In the genomic region with DNA sequence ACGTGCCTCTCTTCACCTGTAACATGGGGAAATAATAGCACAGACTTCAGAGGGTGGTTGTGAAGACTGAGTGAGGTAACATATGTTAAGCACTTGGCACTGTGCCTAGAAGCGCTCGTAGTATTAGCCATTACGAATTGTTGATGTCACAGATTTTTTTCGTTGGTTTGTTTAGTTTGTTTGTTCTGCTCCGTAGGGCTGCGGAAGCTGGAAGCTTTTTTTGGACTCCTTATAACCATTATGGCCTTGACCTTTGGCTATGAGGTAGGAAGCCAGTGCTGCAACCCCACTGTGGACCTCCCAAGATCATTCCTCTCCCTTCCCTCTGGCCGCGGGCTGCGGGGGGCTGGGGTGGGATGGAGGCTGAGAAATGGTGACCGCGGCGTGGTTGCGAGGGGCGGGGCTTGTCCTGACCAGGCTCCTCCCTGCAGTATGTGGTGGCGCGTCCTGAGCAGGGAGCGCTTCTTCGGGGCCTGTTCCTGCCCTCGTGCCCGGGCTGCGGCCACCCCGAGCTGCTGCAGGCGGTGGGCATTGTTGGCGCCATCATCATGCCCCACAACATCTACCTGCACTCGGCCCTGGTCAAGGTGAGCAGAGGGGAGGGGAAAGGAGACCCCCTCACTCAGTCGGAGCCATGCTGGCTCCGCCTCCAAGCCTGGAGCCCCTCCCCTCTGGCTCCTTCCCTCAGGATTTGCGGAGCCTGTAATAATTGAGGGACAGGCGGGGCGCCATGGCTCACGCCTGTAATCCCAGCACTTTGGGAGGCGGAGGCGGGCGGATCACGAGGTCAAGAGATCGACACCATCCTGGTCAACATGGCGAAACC, we compare ENCODE assay signal across 1 cellular context.
TF ChIP-seq lines count a peak whose summit lies in the region.

No MANE protein-coding gene starts in this region.

TF ChIP-seq in HepG2, 621 proteins besides CTCF, POLR2A, EP300 and RAD21 (continued from another document and continues in another):
- TF ChIP-seq, protein P1, sequence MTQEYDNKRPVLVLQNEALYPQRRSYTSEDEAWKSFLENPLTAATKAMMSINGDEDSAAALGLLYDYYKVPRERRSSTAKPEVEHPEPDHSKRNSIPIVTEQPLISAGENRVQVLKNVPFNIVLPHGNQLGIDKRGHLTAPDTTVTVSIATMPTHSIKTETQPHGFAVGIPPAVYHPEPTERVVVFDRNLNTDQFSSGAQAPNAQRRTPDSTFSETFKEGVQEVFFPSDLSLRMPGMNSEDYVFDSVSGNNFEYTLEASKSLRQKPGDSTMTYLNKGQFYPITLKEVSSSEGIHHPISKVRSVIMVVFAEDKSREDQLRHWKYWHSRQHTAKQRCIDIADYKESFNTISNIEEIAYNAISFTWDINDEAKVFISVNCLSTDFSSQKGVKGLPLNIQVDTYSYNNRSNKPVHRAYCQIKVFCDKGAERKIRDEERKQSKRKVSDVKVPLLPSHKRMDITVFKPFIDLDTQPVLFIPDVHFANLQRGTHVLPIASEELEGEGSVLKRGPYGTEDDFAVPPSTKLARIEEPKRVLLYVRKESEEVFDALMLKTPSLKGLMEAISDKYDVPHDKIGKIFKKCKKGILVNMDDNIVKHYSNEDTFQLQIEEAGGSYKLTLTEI (CRISPR knock-in tag; conservative IDR thresholded peaks at IDR 0.05): no peak
- TF ChIP-seq, protein P2, sequence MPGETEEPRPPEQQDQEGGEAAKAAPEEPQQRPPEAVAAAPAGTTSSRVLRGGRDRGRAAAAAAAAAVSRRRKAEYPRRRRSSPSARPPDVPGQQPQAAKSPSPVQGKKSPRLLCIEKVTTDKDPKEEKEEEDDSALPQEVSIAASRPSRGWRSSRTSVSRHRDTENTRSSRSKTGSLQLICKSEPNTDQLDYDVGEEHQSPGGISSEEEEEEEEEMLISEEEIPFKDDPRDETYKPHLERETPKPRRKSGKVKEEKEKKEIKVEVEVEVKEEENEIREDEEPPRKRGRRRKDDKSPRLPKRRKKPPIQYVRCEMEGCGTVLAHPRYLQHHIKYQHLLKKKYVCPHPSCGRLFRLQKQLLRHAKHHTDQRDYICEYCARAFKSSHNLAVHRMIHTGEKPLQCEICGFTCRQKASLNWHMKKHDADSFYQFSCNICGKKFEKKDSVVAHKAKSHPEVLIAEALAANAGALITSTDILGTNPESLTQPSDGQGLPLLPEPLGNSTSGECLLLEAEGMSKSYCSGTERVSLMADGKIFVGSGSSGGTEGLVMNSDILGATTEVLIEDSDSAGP (CRISPR knock-in tag; IDR thresholded peaks at IDR 0.05; ENCODE audit: borderline replicate concordance): no peak; the same call in 1 of the 2 replicates
- TF ChIP-seq, protein P3, sequence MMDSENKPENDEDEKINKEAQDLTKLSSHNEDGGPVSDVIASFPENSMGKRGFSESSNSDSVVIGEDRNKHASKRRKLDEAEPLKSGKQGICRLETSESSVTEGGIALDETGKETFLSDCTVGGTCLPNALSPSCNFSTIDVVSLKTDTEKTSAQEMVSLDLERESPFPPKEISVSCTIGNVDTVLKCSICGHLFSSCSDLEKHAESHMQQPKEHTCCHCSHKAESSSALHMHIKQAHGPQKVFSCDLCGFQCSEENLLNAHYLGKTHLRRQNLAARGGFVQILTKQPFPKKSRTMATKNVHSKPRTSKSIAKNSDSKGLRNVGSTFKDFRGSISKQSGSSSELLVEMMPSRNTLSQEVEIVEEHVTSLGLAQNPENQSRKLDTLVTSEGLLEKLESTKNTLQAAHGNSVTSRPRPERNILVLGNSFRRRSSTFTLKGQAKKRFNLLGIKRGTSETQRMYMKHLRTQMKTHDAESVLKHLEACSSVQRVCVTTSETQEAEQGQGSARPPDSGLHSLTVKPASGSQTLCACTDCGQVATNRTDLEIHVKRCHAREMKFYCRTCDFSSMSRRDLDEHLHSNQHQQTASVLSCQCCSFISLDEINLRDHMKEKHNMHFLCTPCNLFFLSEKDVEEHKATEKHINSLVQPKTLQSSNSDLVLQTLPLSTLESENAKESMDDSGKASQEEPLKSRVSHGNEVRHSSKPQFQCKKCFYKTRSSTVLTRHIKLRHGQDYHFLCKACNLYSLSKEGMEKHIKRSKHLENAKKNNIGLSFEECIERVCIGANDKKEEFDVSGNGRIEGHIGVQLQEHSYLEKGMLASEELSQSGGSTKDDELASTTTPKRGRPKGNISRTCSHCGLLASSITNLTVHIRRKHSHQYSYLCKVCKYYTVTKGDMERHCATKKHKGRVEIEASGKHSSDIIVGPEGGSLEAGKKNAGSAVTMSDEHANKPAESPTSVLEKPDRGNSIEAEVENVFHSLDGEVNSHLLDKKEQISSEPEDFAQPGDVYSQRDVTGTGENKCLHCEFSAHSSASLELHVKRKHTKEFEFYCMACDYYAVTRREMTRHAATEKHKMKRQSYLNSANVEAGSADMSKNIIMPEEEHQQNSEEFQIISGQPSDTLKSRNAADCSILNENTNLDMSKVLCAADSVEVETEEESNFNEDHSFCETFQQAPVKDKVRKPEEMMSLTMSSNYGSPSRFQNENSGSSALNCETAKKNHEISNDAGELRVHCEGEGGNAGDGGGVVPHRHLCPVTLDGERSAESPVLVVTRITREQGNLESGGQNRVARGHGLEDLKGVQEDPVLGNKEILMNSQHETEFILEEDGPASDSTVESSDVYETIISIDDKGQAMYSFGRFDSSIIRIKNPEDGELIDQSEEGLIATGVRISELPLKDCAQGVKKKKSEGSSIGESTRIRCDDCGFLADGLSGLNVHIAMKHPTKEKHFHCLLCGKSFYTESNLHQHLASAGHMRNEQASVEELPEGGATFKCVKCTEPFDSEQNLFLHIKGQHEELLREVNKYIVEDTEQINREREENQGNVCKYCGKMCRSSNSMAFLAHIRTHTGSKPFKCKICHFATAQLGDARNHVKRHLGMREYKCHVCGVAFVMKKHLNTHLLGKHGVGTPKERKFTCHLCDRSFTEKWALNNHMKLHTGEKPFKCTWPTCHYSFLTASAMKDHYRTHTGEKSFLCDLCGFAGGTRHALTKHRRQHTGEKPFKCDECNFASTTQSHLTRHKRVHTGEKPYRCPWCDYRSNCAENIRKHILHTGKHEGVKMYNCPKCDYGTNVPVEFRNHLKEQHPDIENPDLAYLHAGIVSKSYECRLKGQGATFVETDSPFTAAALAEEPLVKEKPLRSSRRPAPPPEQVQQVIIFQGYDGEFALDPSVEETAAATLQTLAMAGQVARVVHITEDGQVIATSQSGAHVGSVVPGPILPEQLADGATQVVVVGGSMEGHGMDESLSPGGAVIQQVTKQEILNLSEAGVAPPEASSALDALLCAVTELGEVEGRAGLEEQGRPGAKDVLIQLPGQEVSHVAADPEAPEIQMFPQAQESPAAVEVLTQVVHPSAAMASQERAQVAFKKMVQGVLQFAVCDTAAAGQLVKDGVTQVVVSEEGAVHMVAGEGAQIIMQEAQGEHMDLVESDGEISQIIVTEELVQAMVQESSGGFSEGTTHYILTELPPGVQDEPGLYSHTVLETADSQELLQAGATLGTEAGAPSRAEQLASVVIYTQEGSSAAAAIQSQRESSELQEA (CRISPR knock-in tag; IDR thresholded peaks at IDR 0.05; ENCODE audit: not compliant biosample characterization): no peak
- TF ChIP-seq U2AF2 (IDR thresholded peaks at IDR 0.05; ENCODE audit: low read depth, low read length) (no peak), NR2F6 (IDR thresholded peaks at IDR 0.05) (peak; percentile 89), NR2F6 (CRISPR knock-in tag; IDR thresholded peaks at IDR 0.05) (peak; percentile 86; the same call in 1 of the 2 replicates), BORCS8-MEF2B (CRISPR knock-in tag; IDR thresholded peaks at IDR 0.05) (no peak), MAFG (CRISPR knock-in tag; IDR thresholded peaks at IDR 0.05) (no peak), ZNF83 (CRISPR knock-in tag; IDR thresholded peaks at IDR 0.05; ENCODE audit: borderline replicate concordance) (no peak), ZNF546 (CRISPR knock-in tag; conservative IDR thresholded peaks at IDR 0.05) (no peak), ATM (IDR thresholded peaks at IDR 0.05; ENCODE audit: borderline replicate concordance) (no peak), SIX1 (CRISPR knock-in tag; IDR thresholded peaks at IDR 0.05; ENCODE audit: borderline replicate concordance) (no peak)
- TF ChIP-seq, protein P4, sequence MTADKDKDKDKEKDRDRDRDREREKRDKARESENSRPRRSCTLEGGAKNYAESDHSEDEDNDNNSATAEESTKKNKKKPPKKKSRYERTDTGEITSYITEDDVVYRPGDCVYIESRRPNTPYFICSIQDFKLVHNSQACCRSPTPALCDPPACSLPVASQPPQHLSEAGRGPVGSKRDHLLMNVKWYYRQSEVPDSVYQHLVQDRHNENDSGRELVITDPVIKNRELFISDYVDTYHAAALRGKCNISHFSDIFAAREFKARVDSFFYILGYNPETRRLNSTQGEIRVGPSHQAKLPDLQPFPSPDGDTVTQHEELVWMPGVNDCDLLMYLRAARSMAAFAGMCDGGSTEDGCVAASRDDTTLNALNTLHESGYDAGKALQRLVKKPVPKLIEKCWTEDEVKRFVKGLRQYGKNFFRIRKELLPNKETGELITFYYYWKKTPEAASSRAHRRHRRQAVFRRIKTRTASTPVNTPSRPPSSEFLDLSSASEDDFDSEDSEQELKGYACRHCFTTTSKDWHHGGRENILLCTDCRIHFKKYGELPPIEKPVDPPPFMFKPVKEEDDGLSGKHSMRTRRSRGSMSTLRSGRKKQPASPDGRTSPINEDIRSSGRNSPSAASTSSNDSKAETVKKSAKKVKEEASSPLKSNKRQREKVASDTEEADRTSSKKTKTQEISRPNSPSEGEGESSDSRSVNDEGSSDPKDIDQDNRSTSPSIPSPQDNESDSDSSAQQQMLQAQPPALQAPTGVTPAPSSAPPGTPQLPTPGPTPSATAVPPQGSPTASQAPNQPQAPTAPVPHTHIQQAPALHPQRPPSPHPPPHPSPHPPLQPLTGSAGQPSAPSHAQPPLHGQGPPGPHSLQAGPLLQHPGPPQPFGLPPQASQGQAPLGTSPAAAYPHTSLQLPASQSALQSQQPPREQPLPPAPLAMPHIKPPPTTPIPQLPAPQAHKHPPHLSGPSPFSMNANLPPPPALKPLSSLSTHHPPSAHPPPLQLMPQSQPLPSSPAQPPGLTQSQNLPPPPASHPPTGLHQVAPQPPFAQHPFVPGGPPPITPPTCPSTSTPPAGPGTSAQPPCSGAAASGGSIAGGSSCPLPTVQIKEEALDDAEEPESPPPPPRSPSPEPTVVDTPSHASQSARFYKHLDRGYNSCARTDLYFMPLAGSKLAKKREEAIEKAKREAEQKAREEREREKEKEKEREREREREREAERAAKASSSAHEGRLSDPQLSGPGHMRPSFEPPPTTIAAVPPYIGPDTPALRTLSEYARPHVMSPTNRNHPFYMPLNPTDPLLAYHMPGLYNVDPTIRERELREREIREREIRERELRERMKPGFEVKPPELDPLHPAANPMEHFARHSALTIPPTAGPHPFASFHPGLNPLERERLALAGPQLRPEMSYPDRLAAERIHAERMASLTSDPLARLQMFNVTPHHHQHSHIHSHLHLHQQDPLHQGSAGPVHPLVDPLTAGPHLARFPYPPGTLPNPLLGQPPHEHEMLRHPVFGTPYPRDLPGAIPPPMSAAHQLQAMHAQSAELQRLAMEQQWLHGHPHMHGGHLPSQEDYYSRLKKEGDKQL (CRISPR knock-in tag; IDR thresholded peaks at IDR 0.05; ENCODE audit: low read depth): no peak
- TF ChIP-seq, protein P5, sequence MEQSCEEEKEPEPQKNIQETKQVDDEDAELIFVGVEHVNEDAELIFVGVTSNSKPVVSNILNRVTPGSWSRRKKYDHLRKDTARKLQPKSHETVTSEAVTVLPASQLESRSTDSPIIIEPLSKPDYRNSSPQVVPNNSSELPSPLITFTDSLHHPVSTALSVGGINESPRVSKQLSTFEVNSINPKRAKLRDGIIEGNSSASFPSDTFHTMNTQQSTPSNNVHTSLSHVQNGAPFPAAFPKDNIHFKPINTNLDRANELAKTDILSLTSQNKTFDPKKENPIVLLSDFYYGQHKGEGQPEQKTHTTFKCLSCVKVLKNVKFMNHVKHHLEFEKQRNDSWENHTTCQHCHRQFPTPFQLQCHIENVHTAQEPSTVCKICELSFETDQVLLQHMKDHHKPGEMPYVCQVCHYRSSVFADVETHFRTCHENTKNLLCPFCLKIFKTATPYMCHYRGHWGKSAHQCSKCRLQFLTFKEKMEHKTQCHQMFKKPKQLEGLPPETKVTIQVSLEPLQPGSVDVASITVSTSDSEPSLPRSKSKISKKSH (CRISPR knock-in tag; IDR thresholded peaks at IDR 0.05; ENCODE audit: borderline replicate concordance): peak; percentile 30; the same call in 1 of the 2 replicates
- TF ChIP-seq, protein P6, sequence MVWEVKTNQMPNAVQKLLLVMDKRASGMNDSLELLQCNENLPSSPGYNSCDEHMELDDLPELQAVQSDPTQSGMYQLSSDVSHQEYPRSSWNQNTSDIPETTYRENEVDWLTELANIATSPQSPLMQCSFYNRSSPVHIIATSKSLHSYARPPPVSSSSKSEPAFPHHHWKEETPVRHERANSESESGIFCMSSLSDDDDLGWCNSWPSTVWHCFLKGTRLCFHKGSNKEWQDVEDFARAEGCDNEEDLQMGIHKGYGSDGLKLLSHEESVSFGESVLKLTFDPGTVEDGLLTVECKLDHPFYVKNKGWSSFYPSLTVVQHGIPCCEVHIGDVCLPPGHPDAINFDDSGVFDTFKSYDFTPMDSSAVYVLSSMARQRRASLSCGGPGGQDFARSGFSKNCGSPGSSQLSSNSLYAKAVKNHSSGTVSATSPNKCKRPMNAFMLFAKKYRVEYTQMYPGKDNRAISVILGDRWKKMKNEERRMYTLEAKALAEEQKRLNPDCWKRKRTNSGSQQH (CRISPR knock-in tag; IDR thresholded peaks at IDR 0.05; ENCODE audit: low read depth): 0 out of 2 replicates have a peak, but pooled peaks have one; percentile 24
- TF ChIP-seq, protein P7, sequence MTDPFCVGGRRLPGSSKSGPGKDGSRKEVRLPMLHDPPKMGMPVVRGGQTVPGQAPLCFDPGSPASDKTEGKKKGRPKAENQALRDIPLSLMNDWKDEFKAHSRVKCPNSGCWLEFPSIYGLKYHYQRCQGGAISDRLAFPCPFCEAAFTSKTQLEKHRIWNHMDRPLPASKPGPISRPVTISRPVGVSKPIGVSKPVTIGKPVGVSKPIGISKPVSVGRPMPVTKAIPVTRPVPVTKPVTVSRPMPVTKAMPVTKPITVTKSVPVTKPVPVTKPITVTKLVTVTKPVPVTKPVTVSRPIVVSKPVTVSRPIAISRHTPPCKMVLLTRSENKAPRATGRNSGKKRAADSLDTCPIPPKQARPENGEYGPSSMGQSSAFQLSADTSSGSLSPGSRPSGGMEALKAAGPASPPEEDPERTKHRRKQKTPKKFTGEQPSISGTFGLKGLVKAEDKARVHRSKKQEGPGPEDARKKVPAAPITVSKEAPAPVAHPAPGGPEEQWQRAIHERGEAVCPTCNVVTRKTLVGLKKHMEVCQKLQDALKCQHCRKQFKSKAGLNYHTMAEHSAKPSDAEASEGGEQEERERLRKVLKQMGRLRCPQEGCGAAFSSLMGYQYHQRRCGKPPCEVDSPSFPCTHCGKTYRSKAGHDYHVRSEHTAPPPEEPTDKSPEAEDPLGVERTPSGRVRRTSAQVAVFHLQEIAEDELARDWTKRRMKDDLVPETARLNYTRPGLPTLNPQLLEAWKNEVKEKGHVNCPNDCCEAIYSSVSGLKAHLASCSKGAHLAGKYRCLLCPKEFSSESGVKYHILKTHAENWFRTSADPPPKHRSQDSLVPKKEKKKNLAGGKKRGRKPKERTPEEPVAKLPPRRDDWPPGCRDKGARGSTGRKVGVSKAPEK (CRISPR knock-in tag; IDR thresholded peaks at IDR 0.05; ENCODE audit: borderline replicate concordance): no peak
